In the genomic region with DNA sequence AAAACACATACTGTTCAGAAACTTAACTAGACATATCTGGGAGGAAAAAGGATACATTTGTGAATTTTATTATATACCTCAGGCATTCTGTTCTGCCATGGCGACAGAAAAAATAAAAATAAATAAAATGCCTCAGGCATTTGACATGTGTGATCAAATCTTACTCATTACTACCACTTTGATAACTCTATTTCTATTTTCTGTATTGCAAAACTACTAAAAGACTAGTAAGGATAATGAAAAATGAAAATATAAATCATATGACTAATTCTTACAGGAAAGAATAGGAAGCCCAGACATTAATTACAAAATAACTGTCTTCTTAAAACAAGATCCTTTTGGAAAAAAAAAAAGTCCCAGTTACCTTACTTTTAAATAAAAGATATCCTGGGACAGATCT, we compare ENCODE assay signal across 10 cellular contexts. TPM values are rescaled to one million over a fixed set of nuclear protein-coding genes. Genes with fewer than 3 reads are reported as not detected.
DNase-seq lines count a peak whose midpoint lies in the region; ATAC-seq and TF ChIP-seq lines count a peak whose summit lies in the region.
"Had no signal": no experiment of that assay in that cellular context is flagged by ENCODE, and none has a peak within 500 bp of the region (broad histone marks: within the 10 kb centered on the region; RNA-seq: fewer than 3 reads in every experiment).

No MANE protein-coding gene starts in this region.

- TF ChIP-seq EP300 in SK-N-SH (IDR thresholded peaks at IDR 0.05; ENCODE audit: borderline replicate concordance in 1 of 2, low read depth in 1 of 2, low read length in 1 of 2), result no peak

- H3K27ac ChIP-seq in SK-N-SH (ENCODE audit: low read depth in 2 of 2, low read length in 1 of 2) (peak overlapping the region; percentile 11 to 99; a peak in 3 of 4 replicates), epithelial cell of prostate (peak overlapping the region; percentile 55), adrenal gland (peak overlapping the region in 2 of 5 donors; percentile 18)

- peaks cover 100% of the 10 kb centered on the region for H3K79me2 ChIP-seq in SK-N-SH (ENCODE audit: insufficient read depth)

- no peak for TF ChIP-seq POLR2A in adrenal gland (IDR thresholded peaks at IDR 0.05)

- POLR2A ChIA-PET in SK-N-SH (lab: Yijun Ruan, JAX), result no interaction called here

- peak overlapping the region; percentile 35; the same call in 1 of the 2 replicates for H3K4me3 ChIP-seq in GM12865 (ENCODE audit: low read depth, low read length)
- H3K4me3 ChIP-seq in SK-N-SH (ENCODE audit: low read depth in 2 of 2, low read length in 1 of 2), result peak overlapping the region in 1 of 2 experiments; percentile 41; a peak in 1 of 4 replicates
- H3K4me3 ChIP-seq in skeletal muscle satellite cell (ENCODE audit: low read length), result peak overlapping the region; percentile 21
- H3K4me3 ChIP-seq in adrenal gland, result peak overlapping the region in 1 of 4 donors; percentile 32

- TF ChIP-seq CTCF in GM12865 (IDR thresholded peaks at IDR 0.05; ENCODE audit: insufficient read depth, low read depth, low read length, missing control alignments), result no peak
- no peak for TF ChIP-seq CTCF in SK-N-SH (IDR thresholded peaks at IDR 0.05)
- TF ChIP-seq CTCF in adrenal gland (IDR thresholded peaks at IDR 0.05), result no peak

- H4K20me1 ChIP-seq in SK-N-SH (ENCODE audit: insufficient read depth), result peaks cover 94% of the 10 kb centered on the region

- H3K27me3 ChIP-seq in SK-N-SH (ENCODE audit: insufficient read depth) (no peaks in the 10 kb centered on the region), skeletal muscle satellite cell (ENCODE audit: control insufficient read depth, insufficient read depth, low read length) (no peaks in the 10 kb centered on the region), adrenal gland (no peaks in the 10 kb centered on the region)

- 47% methylated on average over 1 of the region's 1 CpG for WGBS in SK-N-SH (ENCODE audit: low lambda C conversion rate)
- 21 to 31% (median 27%) methylated on average over 1 of the region's 1 CpG for WGBS in adrenal gland, 4 donors

- H3K9me2 ChIP-seq in SK-N-SH, result no peaks in the 10 kb centered on the region

- peaks cover 25% of the 10 kb centered on the region for H3F3A ChIP-seq in SK-N-SH (replicated peaks; ENCODE audit: insufficient read depth)

- H2AFZ ChIP-seq in SK-N-SH (ENCODE audit: low read depth), result no peak overlapping the region

- no peak for TF ChIP-seq RAD21 in SK-N-SH (IDR thresholded peaks at IDR 0.05; ENCODE audit: low read length)

- ATAC-seq in HG03095 (IDR thresholded peaks at IDR 0.05; ENCODE audit: unreplicated experiment), result no peak

- intact Hi-C loops in adrenal gland (cut with DNase I), result no loop called here

- CTCF ChIA-PET in SK-N-SH (lab: Yijun Ruan, JAX), result interaction anchor here (0.6 to 1.1 kb wide), 2 partner anchors 19 to 22 kb away, joined by 3 read pairs; no protein-coding TSS in a partner anchor

- no peaks in the 10 kb centered on the region for H3K9me3 ChIP-seq in SK-N-SH
- no peaks in the 10 kb centered on the region for H3K9me3 ChIP-seq in skeletal muscle satellite cell (replicated peaks; ENCODE audit: low read length)
- H3K9me3 ChIP-seq in adrenal gland (replicated peaks in 1 of 3), result no peaks in the 10 kb centered on the region

- peak overlapping the region; percentile 63; the same call in 1 of the 2 replicates for H3K9ac ChIP-seq in SK-N-SH
- H3K9ac ChIP-seq in skeletal muscle satellite cell (ENCODE audit: low read depth, low read length), result peak overlapping the region; percentile 70

- H3K4me1 ChIP-seq in SK-N-SH (ENCODE audit: control insufficient read depth in 1 of 2, insufficient read depth in 2 of 2, low read depth in 1 of 2, low read length in 1 of 2), result peaks cover 9 to 26% of the 10 kb centered on the region in 2 experiments; a peak in 2 of 4 replicates
- peaks cover 39% of the 10 kb centered on the region for H3K4me1 ChIP-seq in skeletal muscle satellite cell (ENCODE audit: control insufficient read depth, insufficient read depth, low read length)
- H3K4me1 ChIP-seq in adrenal gland (replicated peaks in 1 of 2), result peaks cover 18 to 65% of the 10 kb centered on the region in 2 donors

- DNase-seq in GM12865 (ENCODE audit: low read depth), result no peak
- no peak for DNase-seq in SK-N-SH
- no peak for DNase-seq in epithelial cell of prostate (ENCODE audit: low read depth, low spot score)
- no peak for DNase-seq in adrenal gland
- DNase-seq in DMS114 treated with DMSO at 0.1 percent for 48 hours (lab: John Stamatoyannopoulos, UW; ENCODE audit: unreplicated experiment), result no peak
- DNase-seq in NCI-H748 treated with DMSO at 0.1 percent for 48 hours (lab: John Stamatoyannopoulos, UW), result no peak
- DNase-seq: KBM-7; stimulated activated CD4-positive, alpha-beta T cell treated with anti-CD3 and anti-CD28 coated beads, Interleukin-4, amount 100 ng/mL, for 4 hours had no signal

- H3K36me3 ChIP-seq in SK-N-SH (replicated peaks in 1 of 2; ENCODE audit: control insufficient read depth in 1 of 2, insufficient read depth in 2 of 2, low read length in 1 of 2) (no peaks in the 10 kb centered on the region), skeletal muscle satellite cell (ENCODE audit: insufficient read depth, low read length) (no peaks in the 10 kb centered on the region), adrenal gland (replicated peaks in 1 of 2) (no peaks in the 10 kb centered on the region)

- H3K4me2 ChIP-seq in SK-N-SH (peak overlapping the region; percentile 60; the same call in 1 of the 2 replicates), skeletal muscle satellite cell (ENCODE audit: low read length) (peak overlapping the region; percentile 83)

TF ChIP-seq in SK-N-SH, 30 proteins besides CTCF, POLR2A, EP300 and RAD21:
- TF ChIP-seq NRF1 (IDR thresholded peaks at IDR 0.05; ENCODE audit: low read depth, low read length), result no peak
- no peak for TF ChIP-seq MXI1 (IDR thresholded peaks at IDR 0.05; ENCODE audit: low read depth, low read length)
- no peak for TF ChIP-seq ZBTB33 (IDR thresholded peaks at IDR 0.05; ENCODE audit: borderline replicate concordance, low read depth)
- no peak for TF ChIP-seq POLR2AphosphoS5 (IDR thresholded peaks at IDR 0.05; ENCODE audit: low read depth, low read length)
- no peak for TF ChIP-seq FOXM1 (IDR thresholded peaks at IDR 0.05; ENCODE audit: low read depth)
- TF ChIP-seq ELF1 (IDR thresholded peaks at IDR 0.05), result no peak
- no peak for TF ChIP-seq CHD2 (IDR thresholded peaks at IDR 0.05; ENCODE audit: low read length, partially characterized antibody)

RNA-seq across cellular contexts. Expression of gene PICALM, which starts 5.3 kb away (rescaled TPM):
- 103 and 147 TPM in 2 replicates for polyA plus RNA-seq in SK-N-SH (2012; rRNA removed)
- polyA plus RNA-seq in SK-N-SH (2012; cell fraction: cytosol; rRNA removed), result 115 and 124 TPM in 2 replicates
- 63.0 and 149 TPM in 2 replicates for polyA plus RNA-seq in SK-N-SH (2012; cell fraction: nucleus; rRNA removed)
- 166 and 219 TPM in 2 replicates for total RNA-seq in skeletal muscle satellite cell (2012; rRNA removed)
- 100 to 1,000 TPM in 7 of 8 donors, 10 to 100 TPM in 1; 96.3 to 194 (median 121) TPM for total RNA-seq in adrenal gland
- polyA plus RNA-seq in adrenal gland, result 100 to 1,000 TPM in 1 of 3 donors, 10 to 100 TPM in 2; 33.9 to 217 (median 52.8) TPM
